ENCODE assay signal across 22 cellular contexts in the genomic region with DNA sequence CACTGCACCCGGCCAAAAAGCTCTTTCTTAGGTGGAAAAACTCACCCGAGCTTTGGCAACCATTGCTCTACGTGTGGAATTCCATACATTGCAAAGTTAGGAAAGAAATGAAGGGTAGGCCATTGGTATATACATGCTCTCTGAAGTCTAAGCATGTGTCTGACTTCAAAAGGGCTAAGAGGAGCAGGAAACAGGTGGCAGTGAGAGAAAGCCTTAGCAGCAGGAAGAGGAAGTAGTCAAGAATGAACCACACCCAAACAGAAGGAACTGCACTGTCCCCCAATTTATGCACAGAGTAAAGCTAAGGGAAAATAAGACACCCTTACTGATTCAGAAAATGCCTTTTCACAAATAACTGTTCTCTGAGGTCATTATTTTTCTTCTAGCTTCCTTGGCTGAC.
A peak's percentile ranks its signal among the peaks of the same experiment; 100 is the strongest.
DNase-seq lines count a peak whose midpoint lies in the region; ATAC-seq and TF ChIP-seq lines count a peak whose summit lies in the region.
"Had no signal": no experiment of that assay in that cellular context is flagged by ENCODE, and none has a peak within 500 bp of the region (broad histone marks: within the 10 kb centered on the region; RNA-seq: fewer than 3 reads in every experiment).

No MANE protein-coding gene starts in this region.

- BruUV-seq in A673 (replicated peaks; lab: Mats Ljungman, UMichigan), result no TSS peak

- peak; percentile 34 for ATAC-seq in Right ventricle myocardium superior (ENCODE audit: poor library complexity)
- no peak for ATAC-seq in left ventricle myocardium superior
- ATAC-seq in T-helper 17 cell, result peak; percentile 18
- no peak for ATAC-seq in WTC11
- ATAC-seq: activated CD8-positive, alpha-beta memory T cell treated with anti-CD3 and anti-CD28 coated beads, Interleukin-2, amount 10 ng/mL, durations not matched to agents 7 days and 5 days; mucosa of descending colon; Panc1; stimulated activated memory B cell treated with anti-CD40 and anti-IgM and Interleukin-4, amounts not matched to agents 10 μg/mL and 1 μg/mL and 100 μg/mL, for 72 hours had no signal

- no peaks in the 10 kb centered on the region for H3K36me3 ChIP-seq in A673 (ENCODE audit: insufficient read depth, low read length, poor library complexity, severe bottlenecking)
- no peaks in the 10 kb centered on the region for H3K36me3 ChIP-seq in sigmoid colon
- H3K36me3 ChIP-seq: left ventricle myocardium inferior had no signal

- H3K27me3 ChIP-seq in A673 (replicated peaks; ENCODE audit: insufficient read depth, low read depth, low read length, poor library complexity), result no peaks in the 10 kb centered on the region
- no peaks in the 10 kb centered on the region for H3K27me3 ChIP-seq in sigmoid colon
- H3K27me3 ChIP-seq: testis had no signal

- no peak for DNase-seq in Right ventricle myocardium superior
- DNase-seq in left ventricle myocardium superior, result no peak
- DNase-seq in NAMALWA (ENCODE audit: low spot score), result peak; percentile 4
- DNase-seq in T-helper 17 cell, result no peak
- DNase-seq in WTC11 (ENCODE audit: low spot score), result no peak
- DNase-seq in A673 (ENCODE audit: low spot score), result no peak
- DNase-seq in activated T-helper 1 cell treated with anti-CD3 and anti-CD28 coated beads, Interleukin-12 subunit alpha, Interleukin-12 subunit beta, Interleukin-2, Interleukin-4 antibody, amounts not matched to agents 30 ng/mL and 10 ng/mL and 1 ng/mL, durations not matched to agents 14 hours and 24 hours and 36 hours (ENCODE audit: low spot score), result no peak
- no peak for DNase-seq in sigmoid colon
- DNase-seq: activated CD8-positive, alpha-beta memory T cell treated with anti-CD3 and anti-CD28 coated beads, Interleukin-2, amount 10 ng/mL, durations not matched to agents 7 days and 5 days; amygdala; DMS53; head of caudate nucleus; Kasumi-1; left ventricle myocardium inferior; mucosa of descending colon; NCI-H146; T1000; testis had no signal

- H3K27ac ChIP-seq in A673 (ENCODE audit: low read depth, low read length, poor library complexity, severe bottlenecking), result no peak overlapping the region
- H3K27ac ChIP-seq in sigmoid colon, result no peak overlapping the region
- H3K27ac ChIP-seq: left ventricle myocardium inferior, testis had no signal

- no peaks in the 10 kb centered on the region for H3K27me3 Mint-ChIP-seq in T-helper 17 cell
- no peaks in the 10 kb centered on the region for H3K27me3 Mint-ChIP-seq in WTC11 (ENCODE audit: low read depth)
- H3K27me3 Mint-ChIP-seq in activated T-helper 1 cell treated with anti-CD3 and anti-CD28 coated beads, Interleukin-12 subunit alpha, Interleukin-12 subunit beta, Interleukin-2, Interleukin-4 antibody, amounts not matched to agents 30 ng/mL and 10 ng/mL and 1 ng/mL, durations not matched to agents 14 hours and 24 hours and 36 hours (ENCODE audit: insufficient read depth), result no peaks in the 10 kb centered on the region
- H3K27me3 Mint-ChIP-seq: activated CD8-positive, alpha-beta memory T cell treated with anti-CD3 and anti-CD28 coated beads, Interleukin-2, amount 10 ng/mL, durations not matched to agents 7 days and 5 days; progenitor cell of endocrine pancreas; stimulated activated memory B cell treated with anti-CD40 and anti-IgM and Interleukin-4, amounts not matched to agents 10 μg/mL and 1 μg/mL and 100 μg/mL, for 72 hours had no signal

- H3K4me1 ChIP-seq in A673 (ENCODE audit: insufficient read depth, low read length, poor library complexity, severe bottlenecking) (no peaks in the 10 kb centered on the region), sigmoid colon (peaks cover 0 to 3% (median 0%) of the 10 kb centered on the region in 4 donors)
- H3K4me1 ChIP-seq: testis had no signal

- no peak overlapping the region for H3K4me3 Mint-ChIP-seq in T-helper 17 cell
- no peak overlapping the region for H3K4me3 Mint-ChIP-seq in WTC11
- no peak overlapping the region for H3K4me3 Mint-ChIP-seq in activated T-helper 1 cell treated with anti-CD3 and anti-CD28 coated beads, Interleukin-12 subunit alpha, Interleukin-12 subunit beta, Interleukin-2, Interleukin-4 antibody, amounts not matched to agents 30 ng/mL and 10 ng/mL and 1 ng/mL, durations not matched to agents 14 hours and 24 hours and 36 hours
- H3K4me3 Mint-ChIP-seq: activated CD8-positive, alpha-beta memory T cell treated with anti-CD3 and anti-CD28 coated beads, Interleukin-2, amount 10 ng/mL, durations not matched to agents 7 days and 5 days; neural crest cell; stimulated activated memory B cell treated with anti-CD40 and anti-IgM and Interleukin-4, amounts not matched to agents 10 μg/mL and 1 μg/mL and 100 μg/mL, for 72 hours had no signal

- POLR2A ChIA-PET in WTC11 (lab: Charles Lee), result interaction anchor here (0.6 to 0.8 kb wide), 2 partner anchors 86 to 594 kb away, joined by 3 read pairs; no protein-coding TSS in a partner anchor
- POLR2A ChIA-PET in A673 (lab: Charles Lee; ENCODE audit: low non-redundant PET), result no interaction called here

- TF ChIP-seq POLR2A in sigmoid colon (IDR thresholded peaks at IDR 0.05), result no peak

- H3K9me3 Mint-ChIP-seq in WTC11, result peaks cover 23% of the 10 kb centered on the region
- H3K9me3 Mint-ChIP-seq in activated T-helper 1 cell treated with anti-CD3 and anti-CD28 coated beads, Interleukin-12 subunit alpha, Interleukin-12 subunit beta, Interleukin-2, Interleukin-4 antibody, amounts not matched to agents 30 ng/mL and 10 ng/mL and 1 ng/mL, durations not matched to agents 14 hours and 24 hours and 36 hours, result peaks cover 44% of the 10 kb centered on the region

- H3K36me3 Mint-ChIP-seq in T-helper 17 cell (ENCODE audit: low read depth), result no peaks in the 10 kb centered on the region
- no peaks in the 10 kb centered on the region for H3K36me3 Mint-ChIP-seq in WTC11
- H3K36me3 Mint-ChIP-seq in activated T-helper 1 cell treated with anti-CD3 and anti-CD28 coated beads, Interleukin-12 subunit alpha, Interleukin-12 subunit beta, Interleukin-2, Interleukin-4 antibody, amounts not matched to agents 30 ng/mL and 10 ng/mL and 1 ng/mL, durations not matched to agents 14 hours and 24 hours and 36 hours (ENCODE audit: low read depth), result no peaks in the 10 kb centered on the region
- H3K36me3 Mint-ChIP-seq: stimulated activated memory B cell treated with anti-CD40 and anti-IgM and Interleukin-4, amounts not matched to agents 10 μg/mL and 1 μg/mL and 100 μg/mL, for 72 hours had no signal

- H3K4me3 ChIP-seq in A673 (ENCODE audit: low read depth, low read length, poor library complexity, severe bottlenecking), result no peak overlapping the region
- H3K4me3 ChIP-seq in sigmoid colon, result no peak overlapping the region
- H3K4me3 ChIP-seq: left ventricle myocardium inferior, mucosa of descending colon, testis had no signal

- TF ChIP-seq CTCF in WTC11 (IDR thresholded peaks at IDR 0.05), result no peak
- no peak for TF ChIP-seq CTCF in A673 (conservative IDR thresholded peaks at IDR 0.05; ENCODE audit: low read depth, low read length)
- no peak for TF ChIP-seq CTCF in sigmoid colon (IDR thresholded peaks at IDR 0.05)

- CTCF ChIA-PET in WTC11 (lab: Charles Lee), result no interaction called here
- CTCF ChIA-PET in A673 (lab: Charles Lee), result no interaction called here

- intact Hi-C loops in Right ventricle myocardium superior (cut with DNase I) (no loop called here), left ventricle myocardium superior (cut with micrococcal nuclease) (no loop called here), A673 (cut with micrococcal nuclease; ENCODE audit: unreplicated experiment) (no loop called here), sigmoid colon (cut with DNase I) (no loop called here)
- intact Hi-C loops in activated T-helper 1 cell treated with anti-CD3 and anti-CD28 coated beads, Interleukin-12 subunit alpha, Interleukin-12 subunit beta, Interleukin-2, Interleukin-4 antibody, amounts not matched to agents 30 ng/mL and 10 ng/mL and 1 ng/mL, durations not matched to agents 14 hours and 24 hours and 36 hours (cut with micrococcal nuclease), result no loop called here

- H3K4me1 Mint-ChIP-seq in T-helper 17 cell, result peaks cover 3% of the 10 kb centered on the region
- no peaks in the 10 kb centered on the region for H3K4me1 Mint-ChIP-seq in WTC11
- H3K4me1 Mint-ChIP-seq in activated T-helper 1 cell treated with anti-CD3 and anti-CD28 coated beads, Interleukin-12 subunit alpha, Interleukin-12 subunit beta, Interleukin-2, Interleukin-4 antibody, amounts not matched to agents 30 ng/mL and 10 ng/mL and 1 ng/mL, durations not matched to agents 14 hours and 24 hours and 36 hours (ENCODE audit: low read depth), result peaks cover 9% of the 10 kb centered on the region
- H3K4me1 Mint-ChIP-seq: neural crest cell had no signal

- WGBS in sigmoid colon, 2 donors, result 70 to 80% methylated on average over 3 of the region's 3 CpGs

- peak overlapping the region; percentile 32 for H3K27ac Mint-ChIP-seq in T-helper 17 cell
- H3K27ac Mint-ChIP-seq in WTC11, result no peak overlapping the region
- no peak overlapping the region for H3K27ac Mint-ChIP-seq in activated T-helper 1 cell treated with anti-CD3 and anti-CD28 coated beads, Interleukin-12 subunit alpha, Interleukin-12 subunit beta, Interleukin-2, Interleukin-4 antibody, amounts not matched to agents 30 ng/mL and 10 ng/mL and 1 ng/mL, durations not matched to agents 14 hours and 24 hours and 36 hours
- H3K27ac Mint-ChIP-seq: activated CD8-positive, alpha-beta memory T cell treated with anti-CD3 and anti-CD28 coated beads, Interleukin-2, amount 10 ng/mL, durations not matched to agents 7 days and 5 days; progenitor cell of endocrine pancreas; stimulated activated memory B cell treated with anti-CD40 and anti-IgM and Interleukin-4, amounts not matched to agents 10 μg/mL and 1 μg/mL and 100 μg/mL, for 72 hours had no signal

- H3K9me3 ChIP-seq in T-helper 17 cell (ENCODE audit: control insufficient read depth, low read length, poor library complexity, severe bottlenecking) (peaks cover 2% of the 10 kb centered on the region), A673 (ENCODE audit: low read depth, low read length, poor library complexity, severe bottlenecking) (peaks cover 23% of the 10 kb centered on the region), sigmoid colon (peaks cover 0 to 3% (median 0%) of the 10 kb centered on the region in 4 donors)
- H3K9me3 ChIP-seq: testis had no signal

- TF ChIP-seq EP300 in sigmoid colon (IDR thresholded peaks at IDR 0.05), result no peak

TF ChIP-seq in WTC11, 78 proteins besides CTCF, POLR2A, EP300 and RAD21 (continues in another document):
- TF ChIP-seq NR1H2 (CRISPR knock-in tag; IDR thresholded peaks at IDR 0.05) (no peak), ZNF416 (CRISPR knock-in tag; IDR thresholded peaks at IDR 0.05) (no peak)
- TF ChIP-seq, protein P1, sequence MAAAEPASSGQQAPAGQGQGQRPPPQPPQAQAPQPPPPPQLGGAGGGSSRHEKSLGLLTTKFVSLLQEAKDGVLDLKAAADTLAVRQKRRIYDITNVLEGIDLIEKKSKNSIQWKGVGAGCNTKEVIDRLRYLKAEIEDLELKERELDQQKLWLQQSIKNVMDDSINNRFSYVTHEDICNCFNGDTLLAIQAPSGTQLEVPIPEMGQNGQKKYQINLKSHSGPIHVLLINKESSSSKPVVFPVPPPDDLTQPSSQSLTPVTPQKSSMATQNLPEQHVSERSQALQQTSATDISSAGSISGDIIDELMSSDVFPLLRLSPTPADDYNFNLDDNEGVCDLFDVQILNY (CRISPR knock-in tag; IDR thresholded peaks at IDR 0.05), result no peak

Comparison
In these comparisons a context has a peak if more than half of its experiments do, and no peak if none do; other contexts are left out.
1. ATAC-seq: peak in Right ventricle myocardium superior (single experiment) and T-helper 17 cell (single experiment); none in left ventricle myocardium superior (single experiment) and WTC11 (single experiment).